In the genomic region with DNA sequence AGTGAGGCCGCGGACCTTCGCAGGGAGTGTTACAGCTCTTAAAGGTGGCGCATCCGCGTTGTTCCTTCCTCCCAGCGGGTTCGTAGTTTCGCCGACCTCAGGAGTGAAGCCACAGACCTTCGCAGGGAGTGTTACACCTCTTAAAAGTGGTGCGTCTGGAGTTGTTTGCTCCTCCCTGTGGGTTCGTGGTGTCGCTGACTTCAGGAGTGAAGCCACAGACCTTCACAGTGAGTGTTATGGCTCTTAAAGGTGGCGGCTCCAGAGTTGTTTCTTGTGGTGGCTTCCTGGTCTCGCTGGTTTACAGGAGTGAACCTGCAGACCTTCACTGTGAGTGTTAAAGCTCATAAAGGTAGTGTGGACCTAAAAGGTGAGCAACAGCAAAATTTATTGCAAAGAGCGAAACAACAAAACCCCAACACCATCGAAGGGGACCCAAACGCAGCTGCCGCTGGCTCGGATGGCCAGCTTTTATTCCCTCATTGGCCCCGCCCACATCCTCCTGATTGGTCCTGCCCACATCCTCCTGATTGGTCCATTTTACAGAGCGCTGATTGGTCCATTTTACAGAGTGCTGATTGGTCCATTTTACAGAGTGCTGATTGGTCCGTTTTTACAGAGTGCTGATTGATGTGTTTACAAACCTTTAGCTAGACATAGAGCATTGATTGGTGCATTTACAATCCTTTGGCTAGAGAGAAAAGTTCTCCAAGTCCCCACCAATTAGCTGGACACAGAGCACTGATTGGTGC, we compare ENCODE assay signal across 13 cellular contexts. TPM values are rescaled to one million over a fixed set of nuclear protein-coding genes. Genes with fewer than 3 reads are reported as not detected.
DNase-seq lines count a peak whose midpoint lies in the region; ATAC-seq, FAIRE-seq and TF ChIP-seq lines count a peak whose summit lies in the region.
"Had no signal": no experiment of that assay in that cellular context is flagged by ENCODE, and none has a peak within 500 bp of the region (broad histone marks: within the 10 kb centered on the region; RNA-seq: fewer than 3 reads in every experiment).

No MANE protein-coding gene starts in this region.

- no peak overlapping the region for H3K27ac ChIP-seq in HepG2 (ENCODE audit: extremely low read length, insufficient read depth, low read length)
- no peak overlapping the region for H3K27ac ChIP-seq in right lobe of liver
- no peak overlapping the region for H3K27ac ChIP-seq in breast epithelium

- intact Hi-C loops in HepG2 (cut with micrococcal nuclease; ENCODE audit: unreplicated experiment), result no loop called here
- intact Hi-C loops in right lobe of liver (cut with DNase I), result no loop called here
- intact Hi-C loops in breast epithelium (cut with DNase I; ENCODE audit: low total_unique reads), result no loop called here

- H3K4me3 ChIP-seq in HepG2 (replicated peaks in 1 of 3; ENCODE audit: insufficient read depth in 1 of 3, low read depth in 2 of 3, low read length in 3 of 3) (no peak overlapping the region; a peak in 2 of 6 replicates), right lobe of liver (no peak overlapping the region), foreskin fibroblast (ENCODE audit: low read depth in 1 of 2, low read length in 2 of 2) (no peak overlapping the region), breast epithelium (no peak overlapping the region)

- H3K27me3 Mint-ChIP-seq in nephron progenitor cell (ENCODE audit: low read depth, poor library complexity), result peaks cover 84% of the 10 kb centered on the region

- no peak overlapping the region for H2AFZ ChIP-seq in HepG2 (ENCODE audit: low read length)

- peaks cover 26% of the 10 kb centered on the region for H3K9me3 Mint-ChIP-seq in nephron progenitor cell

- FAIRE-seq in HepG2 (lab: Jason Lieb, UNC), result no peak
- FAIRE-seq: astrocyte, frontal cortex, GM12892 had no signal

- no peak for TF ChIP-seq EP300 in HepG2 (IDR thresholded peaks at IDR 0.05; ENCODE audit: low read depth in 2 of 2, low read length in 2 of 2)
- TF ChIP-seq EP300 in HepG2 (CRISPR knock-in tag; IDR thresholded peaks at IDR 0.05; ENCODE audit: borderline replicate concordance), result no peak

- DNase-seq in HepG2 (ENCODE audit: low spot score), result no peak
- no peak for DNase-seq in right lobe of liver
- peak; percentile 53 for DNase-seq in activated T-helper 1 cell treated with Interleukin-2 at 50 U/mL for 16 hours (ENCODE audit: low read depth)
- DNase-seq in stimulated activated CD4-positive, alpha-beta T cell treated with anti-CD3 and anti-CD28 coated beads, Interleukin-12 subunit alpha, Interleukin-12 subunit beta, amount 100 ng/mL, for 4 hours, result peak; percentile 69
- DNase-seq in foreskin fibroblast, result no peak
- DNase-seq in nephron progenitor cell, result no peak
- DNase-seq in breast epithelium (ENCODE audit: low spot score in 2 of 2), result no peak

- in situ Hi-C loops in HepG2 (cut with HindIII; ENCODE audit: extremely low pct_ligation_motif_present, low pct_unique_long_range_greater_than_20kb), result no loop called here

- H3K4me2 ChIP-seq in HepG2 (ENCODE audit: low read depth, low read length), result peak overlapping the region; percentile 77; the same call in 1 of the 2 replicates

- H3K27me3 ChIP-seq in HepG2 (ENCODE audit: control insufficient read depth in 1 of 2, insufficient read depth in 2 of 2, low read length in 2 of 2), result no peaks in the 10 kb centered on the region
- H3K27me3 ChIP-seq in right lobe of liver, result no peaks in the 10 kb centered on the region
- no peaks in the 10 kb centered on the region for H3K27me3 ChIP-seq in breast epithelium

- H3K4me1 ChIP-seq in HepG2 (ENCODE audit: insufficient read depth, low read length) (peaks cover 58% of the 10 kb centered on the region), right lobe of liver (peaks cover 0 to 6% (median 0%) of the 10 kb centered on the region in 4 donors), breast epithelium (no peaks in the 10 kb centered on the region)

- peaks cover 30% of the 10 kb centered on the region for H3K79me2 ChIP-seq in HepG2 (ENCODE audit: insufficient read depth, low read length)

- WGBS in HepG2 (ENCODE audit: low lambda C conversion rate), result 89% methylated on average over 24 of the region's 24 CpGs
- WGBS in right lobe of liver (ENCODE audit: insufficient coverage, low coverage, low lambda C conversion rate, missing lambda C conversion rate), result 81% methylated on average over 15 of the region's 24 CpGs

- no peak for TF ChIP-seq RAD21 in HepG2 (CRISPR knock-in tag; IDR thresholded peaks at IDR 0.05)

- H3K4me3 Mint-ChIP-seq in nephron progenitor cell, result no peak overlapping the region

- peak; percentile 11; the same call in 2 of the 3 replicates for ATAC-seq in HepG2
- no peak for ATAC-seq in right lobe of liver
- ATAC-seq in GM21515 (IDR thresholded peaks at IDR 0.05; ENCODE audit: unreplicated experiment), result no peak

- H3K36me3 ChIP-seq in HepG2 (replicated peaks in 1 of 2; ENCODE audit: control insufficient read depth in 1 of 2, insufficient read depth in 2 of 2, low read length in 2 of 2) (no peaks in the 10 kb centered on the region; a peak in 1 of 5 replicates), right lobe of liver (no peaks in the 10 kb centered on the region), breast epithelium (no peaks in the 10 kb centered on the region)

- TF ChIP-seq POLR2A in HepG2 (IDR thresholded peaks at IDR 0.05; ENCODE audit: insufficient read depth in 1 of 2, low read depth in 2 of 2, low read length in 2 of 2) (no peak), right lobe of liver (IDR thresholded peaks at IDR 0.05) (no peak), breast epithelium (IDR thresholded peaks at IDR 0.05) (no peak)

- H3K4me1 Mint-ChIP-seq in nephron progenitor cell, result peaks cover 3% of the 10 kb centered on the region

- no peaks in the 10 kb centered on the region for H3K36me3 Mint-ChIP-seq in nephron progenitor cell (ENCODE audit: low read depth)

- no peak for TF ChIP-seq CTCF in HepG2 (CRISPR knock-in tag; IDR thresholded peaks at IDR 0.05)
- no peak for TF ChIP-seq CTCF in right lobe of liver (IDR thresholded peaks at IDR 0.05)
- TF ChIP-seq CTCF in foreskin fibroblast (IDR thresholded peaks at IDR 0.05; ENCODE audit: low read depth, low read length), result no peak
- no peak for TF ChIP-seq CTCF in nephron progenitor cell (IDR thresholded peaks at IDR 0.05)
- TF ChIP-seq CTCF in breast epithelium (IDR thresholded peaks at IDR 0.05), result no peak

- POLR2A ChIA-PET in HepG2 (lab: Yijun Ruan, JAX), result interaction anchor here (1.0 to 3.4 kb wide), 6 partner anchors 9 to 188 kb away, joined by 3 to 29 read pairs (median 4); a partner anchor contains a TSS

- CTCF ChIA-PET in HepG2 (lab: Yijun Ruan, JAX; ENCODE audit: low intra/inter-chr PET ratio, low total read pairs), result no interaction called here

- no peak overlapping the region for H3K27ac Mint-ChIP-seq in nephron progenitor cell

- H3K9me3 ChIP-seq in HepG2 (ENCODE audit: low read length) (no peaks in the 10 kb centered on the region), right lobe of liver (no peaks in the 10 kb centered on the region), breast epithelium (peaks cover 0 to 6% of the 10 kb centered on the region in 2 donors)

- no peak overlapping the region for H3K9ac ChIP-seq in HepG2 (ENCODE audit: insufficient read depth, low read depth, low read length)

- no TSS peak for BruUV-seq in HepG2 (replicated peaks; lab: Mats Ljungman, UMichigan)

- no peaks in the 10 kb centered on the region for H4K20me1 ChIP-seq in HepG2 (ENCODE audit: insufficient read depth, low read length)

TF ChIP-seq in HepG2, 621 proteins besides CTCF, POLR2A, EP300 and RAD21 (continues in another document):
- TF ChIP-seq MAFK (conservative IDR thresholded peaks at IDR 0.05 in 1 of 2, IDR thresholded peaks at IDR 0.05 in 1 of 2; ENCODE audit: low read length in 2 of 2) (peak; percentile 19 to 60; a peak in 3 of 4 replicates), POLR2AphosphoS5 (IDR thresholded peaks at IDR 0.05; ENCODE audit: low read depth, low read length) (peak; percentile 29; the same call in 1 of the 2 replicates)
- TF ChIP-seq, protein P1, sequence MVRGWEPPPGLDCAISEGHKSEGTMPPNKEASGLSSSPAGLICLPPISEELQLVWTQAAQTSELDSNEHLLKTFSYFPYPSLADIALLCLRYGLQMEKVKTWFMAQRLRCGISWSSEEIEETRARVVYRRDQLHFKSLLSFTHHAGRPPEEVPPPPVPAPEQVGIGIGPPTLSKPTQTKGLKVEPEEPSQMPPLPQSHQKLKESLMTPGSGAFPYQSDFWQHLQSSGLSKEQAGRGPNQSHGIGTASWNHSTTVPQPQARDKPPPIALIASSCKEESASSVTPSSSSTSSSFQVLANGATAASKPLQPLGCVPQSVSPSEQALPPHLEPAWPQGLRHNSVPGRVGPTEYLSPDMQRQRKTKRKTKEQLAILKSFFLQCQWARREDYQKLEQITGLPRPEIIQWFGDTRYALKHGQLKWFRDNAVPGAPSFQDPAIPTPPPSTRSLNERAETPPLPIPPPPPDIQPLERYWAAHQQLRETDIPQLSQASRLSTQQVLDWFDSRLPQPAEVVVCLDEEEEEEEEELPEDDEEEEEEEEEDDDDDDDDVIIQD (CRISPR knock-in tag; IDR thresholded peaks at IDR 0.05; ENCODE audit: low read depth), result peak; percentile 63; the same call in 1 of the 2 replicates

RNA-seq across cellular contexts. Expression of a gene that starts 1.2 kb away (rescaled TPM):
- total RNA-seq in HepG2 (2016; rRNA removed; fragmentation: Illumina TruSeq; extraction: Trizol) (17.3 and 29.1 TPM in 2 replicates), right lobe of liver (100 to 1,000 TPM in 1 of 6 experiments, 10 to 100 TPM in 4, 1 to 10 TPM in 1; 10.0 to 126 (median 18.6) TPM), breast epithelium (10 to 100 TPM in 1 of 3 donors, 1 to 10 TPM in 1, not detected in 1; 7.3 to 11.8 TPM)
- 4.8 and 5.2 TPM in 2 replicates for total RNA-seq in HepG2 (2016; cell fraction: cytosol; rRNA removed; fragmentation: Illumina TruSeq; extraction: Trizol; ENCODE audit: low read depth)
- 17.2 and 31.3 TPM in 2 replicates for total RNA-seq in HepG2 (2016; cell fraction: insoluble cytoplasmic fraction; rRNA removed; fragmentation: Illumina TruSeq; extraction: Trizol)
- 8.3 and 11.1 TPM in 2 replicates for total RNA-seq in HepG2 (2016; cell fraction: membrane; rRNA removed; fragmentation: Illumina TruSeq; extraction: Trizol)
- 26.2 and 28.6 TPM in 2 replicates for total RNA-seq in HepG2 (2016; cell fraction: nucleus; rRNA removed; fragmentation: Illumina TruSeq; extraction: Trizol)
- polyA plus RNA-seq in HepG2 (2011; rRNA removed), result 181 and 248 TPM in 2 replicates
- polyA plus RNA-seq in HepG2 (2011; cell fraction: cytosol; rRNA removed), result 203 and 223 TPM in 2 replicates
- 104 and 141 TPM in 2 replicates for polyA plus RNA-seq in HepG2 (2011; cell fraction: nucleus; rRNA removed)
- polyA plus RNA-seq in HepG2 (2012), result 166 and 200 TPM in 2 replicates
- polyA plus RNA-seq in HepG2 (2016; cell fraction: cytosol; fragmentation: Illumina TruSeq; extraction: Trizol; ENCODE audit: low read depth), result 5.1 and 7.6 TPM in 2 replicates
- polyA plus RNA-seq in HepG2 (2016; cell fraction: insoluble cytoplasmic fraction; fragmentation: Illumina TruSeq; extraction: Trizol; ENCODE audit: low read depth), result 13.8 and 13.9 TPM in 2 replicates
- polyA plus RNA-seq in HepG2 (2016; cell fraction: membrane; fragmentation: Illumina TruSeq; extraction: Trizol; ENCODE audit: low read depth), result 7.9 and 8.9 TPM in 2 replicates
- polyA plus RNA-seq in HepG2 (2016; cell fraction: nucleus; fragmentation: Illumina TruSeq; extraction: Trizol; ENCODE audit: insufficient read depth, low read depth), result 45.8 and 46.5 TPM in 2 replicates
- 18.8 and 244 TPM in 2 replicates for polyA minus RNA-seq in HepG2 (2011; rRNA and poly(A)+ RNA removed; ENCODE audit: low replicate concordance)
- 39.7 and 62.5 TPM in 2 replicates for polyA minus RNA-seq in HepG2 (2011; cell fraction: cytosol; rRNA and poly(A)+ RNA removed)
- 45.2 and 49.5 TPM in 2 replicates for polyA minus RNA-seq in HepG2 (2011; cell fraction: nucleus; rRNA and poly(A)+ RNA removed)
- total RNA-seq: astrocyte, H4 had no signal
- polyA plus RNA-seq: neural cell had no signal

Comparison
In these comparisons a context has a peak if more than half of its experiments do, and no peak if none do; other contexts are left out.
1. DNase-seq: peak in activated T-helper 1 cell treated with Interleukin-2 at 50 U/mL for 16 hours (single experiment) and stimulated activated CD4-positive, alpha-beta T cell treated with anti-CD3 and anti-CD28 coated beads, Interleukin-12 subunit alpha, Interleukin-12 subunit beta, amount 100 ng/mL, for 4 hours (single experiment); none in HepG2 (single experiment), right lobe of liver (0 of 3), foreskin fibroblast (0 of 2), nephron progenitor cell (single experiment) and breast epithelium (0 of 2).